35 cellular contexts compared by ENCODE assay signal in the genomic region with DNA sequence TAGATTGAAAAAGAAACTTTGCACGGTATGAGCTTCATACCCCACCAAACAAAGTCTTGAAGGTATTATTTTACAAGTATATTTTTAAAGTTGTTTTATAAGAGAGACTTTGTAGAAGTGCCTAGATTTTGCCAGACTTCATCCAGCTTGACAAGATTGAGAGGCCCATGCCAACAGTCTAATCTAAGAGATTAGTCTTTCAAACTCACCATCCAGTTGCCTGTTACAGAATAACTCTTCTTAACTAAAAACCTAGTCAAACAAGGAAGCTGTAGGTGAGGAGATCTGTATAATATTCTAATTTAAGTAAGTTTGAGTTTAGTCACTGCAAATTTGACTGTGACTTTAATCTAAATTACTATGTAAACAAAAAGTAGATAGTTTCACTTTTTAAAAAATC.
"Had no signal": no experiment of that assay in that cellular context is flagged by ENCODE, and none has a peak within 500 bp of the region (broad histone marks: within the 10 kb centered on the region; RNA-seq: fewer than 3 reads in every experiment).

No MANE protein-coding gene starts in this region.

- H3K27ac ChIP-seq: adrenal gland, ascending aorta, VCaP had no signal

- H3K4me3 ChIP-seq: adrenal gland, ascending aorta had no signal

- H3K27me3 ChIP-seq: adrenal gland, ascending aorta had no signal

- H3K27ac Mint-ChIP-seq: activated B cell treated with CpG ODN at 0.5 μM for 24 hours; activated CD4-positive, alpha-beta memory T cell treated with anti-CD3 and anti-CD28 coated beads for 36 hours; activated CD4-positive, alpha-beta T cell treated with anti-CD3 and anti-CD28 coated beads, Interleukin-2, amount 10 ng/mL, durations not matched to agents 24 days and 14 days; activated CD8-positive, alpha-beta T cell treated with anti-CD3 and anti-CD28 coated beads for 36 hours; activated naive CD4-positive, alpha-beta T cell treated with anti-CD3 and anti-CD28 coated beads for 36 hours; activated naive CD4-positive, alpha-beta T cell treated with anti-CD3 and anti-CD28 coated beads, Interleukin-2, amount 50 U/mL, for 72 hours; activated naive CD8-positive, alpha-beta T cell treated with anti-CD3 and anti-CD28 coated beads for 36 hours; activated T-cell treated with anti-CD3 and anti-CD28 coated beads, Interleukin-2, amount 50 U/mL, for 72 hours; activated T-helper 1 cell treated with anti-CD3 and anti-CD28 coated beads, Interleukin-12 subunit alpha, Interleukin-12 subunit beta, Interleukin-2, Interleukin-4 antibody, amounts not matched to agents 30 ng/mL and 10 ng/mL and 1 ng/mL, durations not matched to agents 14 hours and 24 hours and 36 hours; activated T-helper 17 cell treated with anti-CD3 and anti-CD28 coated beads, Interleukin-2, amount 50 U/mL, for 72 hours; brain; T-helper 1 cell treated with Interleukin-12 subunit alpha and Interleukin-12 subunit beta and Interleukin-4 antibody, amounts not matched to agents 30 μg/mL and 1 μg/mL, for 36 hours; T-helper 2 cell treated with Interferon-gamma antibody and Interleukin-4, amounts not matched to agents 5 μg/mL and 100 μg/mL, for 36 hours had no signal

- H3K36me3 Mint-ChIP-seq: activated naive CD8-positive, alpha-beta T cell treated with anti-CD3 and anti-CD28 coated beads for 36 hours had no signal

- H3K9me3 Mint-ChIP-seq: activated B cell treated with CpG ODN at 0.5 μM for 24 hours; activated CD4-positive, alpha-beta memory T cell treated with anti-CD3 and anti-CD28 coated beads for 36 hours; activated CD4-positive, alpha-beta T cell treated with anti-CD3 and anti-CD28 coated beads, Interleukin-2, amount 10 ng/mL, durations not matched to agents 24 days and 14 days; activated CD8-positive, alpha-beta T cell treated with anti-CD3 and anti-CD28 coated beads for 36 hours; activated naive CD4-positive, alpha-beta T cell treated with anti-CD3 and anti-CD28 coated beads for 36 hours; activated naive CD4-positive, alpha-beta T cell treated with anti-CD3 and anti-CD28 coated beads, Interleukin-2, amount 50 U/mL, for 72 hours; activated naive CD8-positive, alpha-beta T cell treated with anti-CD3 and anti-CD28 coated beads for 36 hours; activated T-cell treated with anti-CD3 and anti-CD28 coated beads, Interleukin-2, amount 50 U/mL, for 4 hours; activated T-cell treated with anti-CD3 and anti-CD28 coated beads, Interleukin-2, amount 50 U/mL, for 72 hours; activated T-helper 1 cell treated with anti-CD3 and anti-CD28 coated beads, Interleukin-12 subunit alpha, Interleukin-12 subunit beta, Interleukin-2, Interleukin-4 antibody, amounts not matched to agents 30 ng/mL and 10 ng/mL and 1 ng/mL, durations not matched to agents 14 hours and 24 hours and 36 hours; activated T-helper 17 cell treated with anti-CD3 and anti-CD28 coated beads, Interleukin-2, amount 50 U/mL, for 72 hours; brain; T-helper 1 cell treated with Interleukin-12 subunit alpha and Interleukin-12 subunit beta and Interleukin-4 antibody, amounts not matched to agents 30 μg/mL and 1 μg/mL, for 36 hours; T-helper 2 cell treated with Interferon-gamma antibody and Interleukin-4, amounts not matched to agents 5 μg/mL and 100 μg/mL, for 36 hours had no signal

- H3K4me1 Mint-ChIP-seq: activated T-helper 17 cell treated with anti-CD3 and anti-CD28 coated beads, Interleukin-2, amount 50 U/mL, for 72 hours; brain had no signal

- DNase-seq: activated B cell treated with CpG ODN at 0.5 μM for 24 hours; activated CD4-positive, alpha-beta memory T cell treated with anti-CD3 and anti-CD28 coated beads for 36 hours; activated CD4-positive, alpha-beta T cell treated with anti-CD3 and anti-CD28 coated beads for 4 hours; activated CD4-positive, alpha-beta T cell treated with anti-CD3 and anti-CD28 coated beads, Interleukin-2, amount 10 ng/mL, durations not matched to agents 24 days and 14 days; activated CD4-positive, alpha-beta T cell treated with anti-CD3 and anti-CD28 coated beads, Interleukin-2, amount 50 U/mL, for 1 hour; activated CD4-positive, alpha-beta T cell treated with anti-CD3 and anti-CD28 coated beads, Interleukin-2, amount 50 U/mL, for 4 hours; activated CD4-positive, CD25-positive, alpha-beta regulatory T cell treated with anti-CD3 and anti-CD28 coated beads, Interleukin-2, amount 50 U/mL, for 72 hours; activated CD8-positive, alpha-beta memory T cell treated with anti-CD3 and anti-CD28 coated beads, Interleukin-2, amount 50 U/mL, for 4 hours; activated CD8-positive, alpha-beta T cell treated with anti-CD3 and anti-CD28 coated beads for 36 hours; activated effector memory CD4-positive, alpha-beta T cell treated with anti-CD3 and anti-CD28 coated beads, Interleukin-2, amount 50 U/mL, for 16 hours; activated gamma-delta T cell treated with Interleukin-2 at 50 U/mL for 16 hours; activated naive CD4-positive, alpha-beta T cell; activated naive CD4-positive, alpha-beta T cell treated with anti-CD3 and anti-CD28 coated beads for 36 hours; activated naive CD4-positive, alpha-beta T cell treated with anti-CD3 and anti-CD28 coated beads, Interleukin-2, amount 50 U/mL, for 16 hours; activated naive CD8-positive, alpha-beta T cell treated with anti-CD3 and anti-CD28 coated beads for 36 hours; activated T-cell treated with anti-CD3 and anti-CD28 coated beads for 4 hours; activated T-cell treated with anti-CD3 and anti-CD28 coated beads, Interleukin-2, amount 50 U/mL, for 1 hour; activated T-cell treated with anti-CD3 and anti-CD28 coated beads, Interleukin-2, amount 50 U/mL, for 4 hours; activated T-cell treated with anti-CD3 and anti-CD28 coated beads, Interleukin-2, amount 50 U/mL, for 72 hours; adrenal gland; amygdala; anterior cingulate cortex; central memory CD4-positive, alpha-beta T cell; T-helper 1 cell; T-helper 2 cell; T-helper 9 cell had no signal

- H3K27me3 Mint-ChIP-seq: activated B cell treated with CpG ODN at 0.5 μM for 24 hours; activated CD4-positive, alpha-beta memory T cell treated with anti-CD3 and anti-CD28 coated beads for 36 hours; activated CD4-positive, alpha-beta T cell treated with anti-CD3 and anti-CD28 coated beads, Interleukin-2, amount 10 ng/mL, durations not matched to agents 24 days and 14 days; activated CD8-positive, alpha-beta T cell treated with anti-CD3 and anti-CD28 coated beads for 36 hours; activated naive CD8-positive, alpha-beta T cell treated with anti-CD3 and anti-CD28 coated beads for 36 hours; activated T-helper 17 cell treated with anti-CD3 and anti-CD28 coated beads, Interleukin-2, amount 50 U/mL, for 72 hours; brain had no signal

- H3K4me1 ChIP-seq: ascending aorta had no signal

- H3K9me3 ChIP-seq: ascending aorta had no signal

- H3K4me3 Mint-ChIP-seq: activated B cell treated with CpG ODN at 0.5 μM for 24 hours; activated CD4-positive, alpha-beta memory T cell treated with anti-CD3 and anti-CD28 coated beads for 36 hours; activated CD4-positive, alpha-beta T cell treated with anti-CD3 and anti-CD28 coated beads, Interleukin-2, amount 10 ng/mL, durations not matched to agents 24 days and 14 days; activated CD8-positive, alpha-beta T cell treated with anti-CD3 and anti-CD28 coated beads for 36 hours; activated naive CD4-positive, alpha-beta T cell treated with anti-CD3 and anti-CD28 coated beads for 36 hours; activated naive CD8-positive, alpha-beta T cell treated with anti-CD3 and anti-CD28 coated beads for 36 hours; activated T-cell treated with anti-CD3 and anti-CD28 coated beads, Interleukin-2, amount 50 U/mL, for 4 hours; activated T-cell treated with anti-CD3 and anti-CD28 coated beads, Interleukin-2, amount 50 U/mL, for 72 hours; activated T-helper 1 cell treated with anti-CD3 and anti-CD28 coated beads, Interleukin-12 subunit alpha, Interleukin-12 subunit beta, Interleukin-2, Interleukin-4 antibody, amounts not matched to agents 30 ng/mL and 10 ng/mL and 1 ng/mL, durations not matched to agents 14 hours and 24 hours and 36 hours; activated T-helper 17 cell treated with anti-CD3 and anti-CD28 coated beads, Interleukin-2, amount 50 U/mL, for 72 hours; brain; T-helper 1 cell treated with Interleukin-12 subunit alpha and Interleukin-12 subunit beta and Interleukin-4 antibody, amounts not matched to agents 30 μg/mL and 1 μg/mL, for 36 hours; T-helper 2 cell treated with Interferon-gamma antibody and Interleukin-4, amounts not matched to agents 5 μg/mL and 100 μg/mL, for 36 hours had no signal

- ATAC-seq: activated CD8-positive, alpha-beta T cell treated with anti-CD3 and anti-CD28 coated beads for 36 hours; activated T-cell treated with anti-CD3 and anti-CD28 coated beads, Interleukin-2, amount 50 U/mL, for 4 hours; activated T-cell treated with anti-CD3 and anti-CD28 coated beads, Interleukin-2, amount 50 U/mL, for 72 hours; activated T-helper 17 cell treated with anti-CD3 and anti-CD28 coated beads, Interleukin-2, amount 50 U/mL, for 72 hours had no signal

- FAIRE-seq: bronchial epithelial cell had no signal
